Comparison of ENCODE assay signal across 10 cellular contexts in genomic region chr2:42239811-42240210, GRCh38.
"Had no signal": no experiment of that assay in that cellular context is flagged by ENCODE, and none has a peak within 500 bp of the region (broad histone marks: within the 10 kb centered on the region; RNA-seq: fewer than 3 reads in every experiment).

No MANE protein-coding gene starts in this region.

- ATAC-seq: gastroesophageal sphincter; left ventricle myocardium superior; right cardiac atrium; stimulated activated naive B cell treated with anti-CD40 and anti-IgM and Interleukin-4, amounts not matched to agents 10 μg/mL and 1 μg/mL and 100 μg/mL, for 72 hours had no signal

- H3K9me3 ChIP-seq: gastroesophageal sphincter had no signal

- H3K4me3 ChIP-seq: gastroesophageal sphincter had no signal

- H3K4me1 ChIP-seq: gastroesophageal sphincter had no signal

- H3K9me3 Mint-ChIP-seq: stimulated activated naive B cell treated with anti-CD40 and anti-IgM and Interleukin-4, amounts not matched to agents 10 μg/mL and 1 μg/mL and 100 μg/mL, for 72 hours had no signal

- H3K27me3 ChIP-seq: gastroesophageal sphincter had no signal

- H3K27me3 Mint-ChIP-seq: stimulated activated naive B cell treated with anti-CD40 and anti-IgM and Interleukin-4, amounts not matched to agents 10 μg/mL and 1 μg/mL and 100 μg/mL, for 72 hours had no signal

- H3K27ac ChIP-seq: gastroesophageal sphincter had no signal

- H3K4me3 Mint-ChIP-seq: stimulated activated naive B cell treated with anti-CD40 and anti-IgM and Interleukin-4, amounts not matched to agents 10 μg/mL and 1 μg/mL and 100 μg/mL, for 72 hours had no signal

- DNase-seq: activated CD4-positive, CD25-positive, alpha-beta regulatory T cell; activated naive CD4-positive, alpha-beta T cell treated with Interleukin-2 at 50 U/mL for 16 hours; caudate nucleus; cortex of kidney; effector CD8-positive, alpha-beta T cell; kidney; left ventricle myocardium superior; right cardiac atrium; stimulated activated naive B cell treated with anti-CD40 and anti-IgM and Interleukin-4, amounts not matched to agents 10 μg/mL and 1 μg/mL and 100 μg/mL, for 72 hours had no signal

- H3K36me3 ChIP-seq: gastroesophageal sphincter had no signal
